ENCODE assay signal across 28 cellular contexts in the genomic region with DNA sequence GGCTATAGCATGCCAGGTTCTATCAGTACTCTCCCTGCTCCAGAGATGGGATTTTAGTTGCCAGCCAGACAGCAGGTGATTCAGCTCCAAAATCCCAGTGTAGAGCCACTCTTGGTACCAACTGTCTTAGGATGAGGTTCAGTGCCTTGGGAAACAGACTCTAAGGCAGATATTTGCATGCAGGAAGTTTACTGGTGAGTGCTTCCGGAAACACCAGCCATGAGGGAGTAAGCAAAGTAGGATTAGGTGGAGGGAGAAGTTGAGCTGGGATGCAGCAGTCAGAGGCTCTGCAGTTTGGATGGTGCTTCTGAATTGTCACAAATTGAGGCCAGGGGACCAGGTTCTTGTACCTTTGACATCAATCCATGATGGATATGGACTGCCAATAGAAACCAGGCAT.
DNase-seq lines count a peak whose midpoint lies in the region; ATAC-seq and TF ChIP-seq lines count a peak whose summit lies in the region.
"Had no signal": no experiment of that assay in that cellular context is flagged by ENCODE, and none has a peak within 500 bp of the region (broad histone marks: within the 10 kb centered on the region; RNA-seq: fewer than 3 reads in every experiment).

No MANE protein-coding gene starts in this region.

- peaks cover 25 to 33% (median 29%) of the 10 kb centered on the region in 10 experiments for H3K4me1 ChIP-seq in BLaER1 treated with 17β-estradiol and CSF1 and Interleukin-3, amounts not matched to agents 10 nM and 100 nM
- H3K4me1 ChIP-seq in OCI-LY7 (ENCODE audit: insufficient read depth, low read length, poor library complexity, severe bottlenecking): peaks cover 11% of the 10 kb centered on the region
- H3K4me1 ChIP-seq: A549, SJSA1 had no signal

- intact Hi-C loops in OCI-LY7 (cut with micrococcal nuclease; ENCODE audit: unreplicated experiment): no loop called here
- intact Hi-C loops in lower leg skin (cut with DNase I; ENCODE audit: low total_unique reads): no loop called here

- TF ChIP-seq POLR2A in lower leg skin (IDR thresholded peaks at IDR 0.05): no peak

- H3K79me2 ChIP-seq in OCI-LY7 (ENCODE audit: insufficient read depth, low read depth, low read length): no peaks in the 10 kb centered on the region

- H3K36me3 Mint-ChIP-seq in memory B cell: no peaks in the 10 kb centered on the region
- H3K36me3 Mint-ChIP-seq: CD14-positive monocyte; CD8-positive, alpha-beta memory T cell; T-cell had no signal

- no peak overlapping the region for H3K9ac ChIP-seq in BLaER1 treated with 17β-estradiol and CSF1 and Interleukin-3, amounts not matched to agents 10 nM and 100 nM

- DNase-seq in OCI-LY7 (ENCODE audit: low spot score) (peak; percentile 8), memory B cell (ENCODE audit: low spot score in 2 of 2) (no peak), cerebellar cortex (ENCODE audit: low spot score) (no peak), lower leg skin (ENCODE audit: low spot score in 2 of 2) (no peak)
- DNase-seq: AML-193; CD8-positive, alpha-beta memory T cell; DMS 273 treated with DMSO at 0.1 percent for 48 hours; DMS79; EL; GDM1; Karpas-422; NCI-H1092 treated with DMSO at 0.1 percent for 48 hours; NCI-H1436 treated with DMSO at 0.1 percent for 48 hours; NCI-H187 treated with DMSO at 0.1 percent for 48 hours; NCI-H2107; NCI-H446; NCI-H524 treated with DMSO at 0.1 percent for 48 hours; NCI-H82; Right ventricle myocardium superior; RPMI8226; T-cell had no signal

- peak overlapping the region in 2 of 11 experiments; percentile 0 to 33; a peak in 2 of 22 replicates for H3K27ac ChIP-seq in BLaER1 treated with 17β-estradiol and CSF1 and Interleukin-3, amounts not matched to agents 10 nM and 100 nM
- no peak overlapping the region for H3K27ac ChIP-seq in OCI-LY7 (ENCODE audit: low read depth, low read length, poor library complexity, severe bottlenecking)
- H3K27ac ChIP-seq: A549, SJSA1 had no signal

- H3K27me3 Mint-ChIP-seq in memory B cell: no peaks in the 10 kb centered on the region
- H3K27me3 Mint-ChIP-seq: T-cell had no signal

- no peaks in the 10 kb centered on the region for H3K9me3 Mint-ChIP-seq in memory B cell
- H3K9me3 Mint-ChIP-seq: CD8-positive, alpha-beta memory T cell; T-cell had no signal

- H3K27me3 ChIP-seq in BLaER1 treated with 17β-estradiol and CSF1 and Interleukin-3, amounts not matched to agents 10 nM and 100 nM: no peaks in the 10 kb centered on the region
- H3K27me3 ChIP-seq: SJSA1 had no signal

- H3K9me3 ChIP-seq in BLaER1 treated with 17β-estradiol and CSF1 and Interleukin-3, amounts not matched to agents 10 nM and 100 nM (replicated peaks in 1 of 11): no peaks in the 10 kb centered on the region
- no peaks in the 10 kb centered on the region for H3K9me3 ChIP-seq in OCI-LY7 (ENCODE audit: low read length)
- H3K9me3 ChIP-seq: A549, SJSA1 had no signal

- peaks cover 32% of the 10 kb centered on the region for H3K4me1 Mint-ChIP-seq in memory B cell

- ATAC-seq in GM19324 (IDR thresholded peaks at IDR 0.05; ENCODE audit: low FRiP score, unreplicated experiment): peak; percentile 61
- peak; percentile 37 for ATAC-seq in memory B cell (ENCODE audit: low read depth)
- no peak for ATAC-seq in HG03354 (IDR thresholded peaks at IDR 0.05; ENCODE audit: poor library complexity, severe bottlenecking, unreplicated experiment)
- ATAC-seq: A549, HCT116, T-cell had no signal

- H3K4me3 ChIP-seq in BLaER1 treated with 17β-estradiol and CSF1 and Interleukin-3, amounts not matched to agents 10 nM and 100 nM: no peak overlapping the region
- no peak overlapping the region for H3K4me3 ChIP-seq in OCI-LY7 (ENCODE audit: low read depth, low read length, poor library complexity, severe bottlenecking)
- H3K4me3 ChIP-seq in lower leg skin (ENCODE audit: low read depth, poor library complexity, severe bottlenecking): no peak overlapping the region
- H3K4me3 ChIP-seq: A549, SJSA1 had no signal

- no TSS peak for BruUV-seq in OCI-LY7 (replicated peaks; lab: Mats Ljungman, UMichigan)

- POLR2A ChIA-PET in OCI-LY7 (lab: Charles Lee): interaction anchor here (0.5 to 1.6 kb wide), 2 partner anchors 18 to 22 kb away, joined by 4 to 5 read pairs; no protein-coding TSS in a partner anchor

- CTCF ChIA-PET in OCI-LY7 (lab: Charles Lee; ENCODE audit: unreplicated experiment): no interaction called here

- no peak overlapping the region for H2AFZ ChIP-seq in OCI-LY7 (ENCODE audit: low read length)

- H3K36me3 ChIP-seq in BLaER1 treated with 17β-estradiol and CSF1 and Interleukin-3, amounts not matched to agents 10 nM and 100 nM: no peaks in the 10 kb centered on the region
- no peaks in the 10 kb centered on the region for H3K36me3 ChIP-seq in OCI-LY7 (ENCODE audit: insufficient read depth, low read length)
- H3K36me3 ChIP-seq: SJSA1 had no signal

- peak overlapping the region; percentile 28 for H3K27ac Mint-ChIP-seq in memory B cell
- H3K27ac Mint-ChIP-seq: CD14-positive monocyte; CD8-positive, alpha-beta memory T cell; T-cell had no signal

- peak overlapping the region; percentile 36 to 76 (median 61) for H3K4me2 ChIP-seq in BLaER1 treated with 17β-estradiol and CSF1 and Interleukin-3, amounts not matched to agents 10 nM and 100 nM
- 0 out of 2 replicates have a peak overlapping the region, but pooled peaks have one; percentile 11 for H3K4me2 ChIP-seq in OCI-LY7 (ENCODE audit: low read length)
- H3K4me2 ChIP-seq: A549 had no signal

- 85 to 89% methylated on average over 1 of the region's 1 CpG for WGBS in lower leg skin, 2 donors

- no peaks in the 10 kb centered on the region for H4K20me1 ChIP-seq in BLaER1 treated with 17β-estradiol and CSF1 and Interleukin-3, amounts not matched to agents 10 nM and 100 nM
- H4K20me1 ChIP-seq in OCI-LY7 (ENCODE audit: insufficient read depth, low read length): no peaks in the 10 kb centered on the region

- TF ChIP-seq CTCF in OCI-LY7 (conservative IDR thresholded peaks at IDR 0.05; ENCODE audit: low read length): no peak
- TF ChIP-seq CTCF in lower leg skin (IDR thresholded peaks at IDR 0.05): no peak

- peak overlapping the region; percentile 40 for H3K4me3 Mint-ChIP-seq in memory B cell
- H3K4me3 Mint-ChIP-seq: CD14-positive monocyte; CD8-positive, alpha-beta memory T cell; T-cell had no signal

- no peaks in the 10 kb centered on the region for H3K9me2 ChIP-seq in OCI-LY7 (ENCODE audit: insufficient read depth, low read length)
